Comparison of ENCODE assay signal across 8 cellular contexts in the genomic region with DNA sequence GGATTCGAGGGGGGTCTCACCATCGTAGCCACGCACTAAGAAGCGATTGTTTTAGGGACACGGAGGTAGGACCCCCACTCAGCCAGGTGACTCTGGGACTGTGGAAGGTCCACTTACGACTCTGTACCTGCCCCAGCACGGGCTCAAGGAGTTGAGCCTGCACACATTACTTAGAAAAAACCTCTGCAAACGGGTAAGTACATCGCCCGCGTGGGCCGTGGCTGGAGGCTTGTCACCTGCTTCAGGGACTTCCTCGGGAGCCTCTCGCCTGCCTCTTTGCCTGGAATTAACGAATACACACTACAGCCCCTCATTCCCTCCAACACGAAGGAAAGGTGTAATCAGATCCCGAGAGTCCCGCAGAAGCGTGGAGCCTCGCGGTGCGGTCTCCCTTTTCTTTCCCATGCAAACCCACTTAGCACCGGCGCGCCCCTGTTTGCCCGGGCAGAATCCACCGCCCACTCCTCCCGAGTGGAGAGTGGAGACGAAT. TPM values are rescaled to one million over a fixed set of nuclear protein-coding genes. Genes with fewer than 3 reads are reported as not detected.
DNase-seq lines count a peak whose midpoint lies in the region; ATAC-seq lines count a peak whose summit lies in the region.

No MANE protein-coding gene starts in this region.

- peak overlapping the region; percentile 53 for H3K27ac ChIP-seq in substantia nigra (ENCODE audit: low read depth, low read length, poor library complexity, severe bottlenecking)

- no peaks in the 10 kb centered on the region for H3K9me3 Mint-ChIP-seq in activated T-helper 17 cell treated with anti-CD3 and anti-CD28 coated beads, Interleukin-2, amount 50 U/mL, for 72 hours
- H3K9me3 Mint-ChIP-seq in immature natural killer cell = no peaks in the 10 kb centered on the region

- peak overlapping the region; percentile 68 for H3K4me3 Mint-ChIP-seq in activated T-helper 17 cell treated with anti-CD3 and anti-CD28 coated beads, Interleukin-2, amount 50 U/mL, for 72 hours
- H3K4me3 Mint-ChIP-seq in immature natural killer cell = peak overlapping the region; percentile 66 to 82 (median 80)

- H3K27ac Mint-ChIP-seq in activated T-helper 17 cell treated with anti-CD3 and anti-CD28 coated beads, Interleukin-2, amount 50 U/mL, for 72 hours = no peak overlapping the region
- peak overlapping the region in 2 of 6 donors; percentile 40 to 51 for H3K27ac Mint-ChIP-seq in immature natural killer cell

- peaks cover 32% of the 10 kb centered on the region for H3K27me3 Mint-ChIP-seq in activated T-helper 17 cell treated with anti-CD3 and anti-CD28 coated beads, Interleukin-2, amount 50 U/mL, for 72 hours
- peaks cover 12 to 16% (median 15%) of the 10 kb centered on the region in 3 donors for H3K27me3 Mint-ChIP-seq in immature natural killer cell (ENCODE audit: low read depth in 3 of 3)

- H3K4me1 Mint-ChIP-seq in activated T-helper 17 cell treated with anti-CD3 and anti-CD28 coated beads, Interleukin-2, amount 50 U/mL, for 72 hours = no peaks in the 10 kb centered on the region
- H3K4me1 Mint-ChIP-seq in immature natural killer cell = peaks cover 12 to 16% of the 10 kb centered on the region in 2 donors

- ATAC-seq in activated T-helper 17 cell treated with anti-CD3 and anti-CD28 coated beads, Interleukin-2, amount 50 U/mL, for 72 hours (replicated peaks) = no peak
- no peak for ATAC-seq in HG03565 (IDR thresholded peaks at IDR 0.05; ENCODE audit: unreplicated experiment)

- peak; percentile 21 to 23 for DNase-seq in stimulated activated CD4-positive, alpha-beta T cell treated with anti-CD3 and anti-CD28 coated beads, Interleukin-2, amount 100 ng/mL, for 24 hours
- no peak for DNase-seq in stimulated activated CD4-positive, alpha-beta T cell treated with anti-CD3 and anti-CD28 coated beads, Interleukin-1b, Interleukin-23, amount 100 ng/mL, for 48 hours
- DNase-seq in immature natural killer cell (peak in 1 of 3 donors; percentile 17), substantia nigra (lab: John Stamatoyannopoulos, UW) (peak in 2 of 49 donors; percentile 17 to 18), NCI-H1048 (lab: John Stamatoyannopoulos, UW) (no peak), dedifferentiated amniotic fluid mesenchymal stem cell (ENCODE audit: extremely low spot score) (no peak)

- H3K36me3 Mint-ChIP-seq in activated T-helper 17 cell treated with anti-CD3 and anti-CD28 coated beads, Interleukin-2, amount 50 U/mL, for 72 hours (ENCODE audit: low read depth) = no peaks in the 10 kb centered on the region
- H3K36me3 Mint-ChIP-seq in immature natural killer cell = no peaks in the 10 kb centered on the region

RNA-seq across cellular contexts. Expression of gene PODXL, which starts 0.8 kb away (rescaled TPM):
- total RNA-seq in activated T-helper 17 cell treated with anti-CD3 and anti-CD28 coated beads, Interleukin-2, amount 50 U/mL, for 72 hours = 1 to 10 TPM in 1 of 2 donors, under 1 TPM in 1; 0.40 to 1.8 TPM
- under 1 TPM in 2 of 3 donors, not detected in 1; 0.10 to 0.56 TPM for polyA plus RNA-seq in immature natural killer cell

Comparison
In these comparisons a context has a peak if more than half of its experiments do, and no peak if none do; other contexts are left out.
1. DNase-seq: peak in stimulated activated CD4-positive, alpha-beta T cell treated with anti-CD3 and anti-CD28 coated beads, Interleukin-2, amount 100 ng/mL, for 24 hours (2 of 2); none in stimulated activated CD4-positive, alpha-beta T cell treated with anti-CD3 and anti-CD28 coated beads, Interleukin-1b, Interleukin-23, amount 100 ng/mL, for 48 hours (single experiment), NCI-H1048 (single experiment) and dedifferentiated amniotic fluid mesenchymal stem cell (single experiment).